12 cellular contexts compared by ENCODE assay signal in genomic region chr16:85794696-85795095, GRCh38. TPM values are rescaled to one million over a fixed set of nuclear protein-coding genes. Genes with fewer than 3 reads are reported as not detected.
A peak's percentile ranks its signal among the peaks of the same experiment; 100 is the strongest.
DNase-seq lines count a peak whose midpoint lies in the region; ATAC-seq and TF ChIP-seq lines count a peak whose summit lies in the region.
"Had no signal": no experiment of that assay in that cellular context is flagged by ENCODE, and none has a peak within 500 bp of the region (broad histone marks: within the 10 kb centered on the region; RNA-seq: fewer than 3 reads in every experiment).

No MANE protein-coding gene starts in this region.

- 93 to 97% methylated on average over 7 to 8 of the region's 8 CpGs for WGBS in endodermal cell (ENCODE audit: insufficient coverage in 1 of 2, insufficient read length in 1 of 2), 2 experiments
- WGBS in trophoblast cell (ENCODE audit: extremely low coverage, insufficient coverage, insufficient read length), result no CpG with 5 or more reads among the region's 8 CpGs

- H2AK5ac ChIP-seq in trophoblast cell (ENCODE audit: low read length), result no peak overlapping the region

- DNase-seq in stimulated activated naive CD8-positive, alpha-beta T cell treated with anti-CD3 and anti-CD28 coated beads, Interleukin-15, amount 100 ng/mL, for 72 hours, result no peak
- no peak for DNase-seq in stimulated activated naive CD8-positive, alpha-beta T cell treated with anti-CD3 and anti-CD28 coated beads, Interleukin-15, Interleukin-2, amounts not matched to agents 100 U/mL and 50 U/mL, for 24 hours
- DNase-seq in endodermal cell, result no peak
- DNase-seq in trophoblast cell, result no peak
- DNase-seq in MCF 10A (ENCODE audit: unreplicated experiment), result no peak
- DNase-seq: Caco-2; CD8-positive, alpha-beta memory T cell; DMS53; GF-D8 had no signal

- no peak overlapping the region for H4K8ac ChIP-seq in trophoblast cell (ENCODE audit: low read depth, low read length)

- peaks cover 67% of the 10 kb centered on the region for H3K4me1 Mint-ChIP-seq in stimulated activated naive CD8-positive, alpha-beta T cell treated with anti-CD3 and anti-CD28 coated beads, Interleukin-15, amount 100 ng/mL, for 72 hours
- peaks cover 32% of the 10 kb centered on the region for H3K4me1 Mint-ChIP-seq in endodermal cell
- peaks cover 25% of the 10 kb centered on the region for H3K4me1 Mint-ChIP-seq in MCF 10A (ENCODE audit: insufficient read depth, unreplicated experiment)

- no peaks in the 10 kb centered on the region for H3K9me3 Mint-ChIP-seq in stimulated activated naive CD8-positive, alpha-beta T cell treated with anti-CD3 and anti-CD28 coated beads, Interleukin-15, amount 100 ng/mL, for 72 hours
- H3K9me3 Mint-ChIP-seq in endodermal cell (peaks cover 9% of the 10 kb centered on the region), MCF 10A (ENCODE audit: unreplicated experiment) (no peaks in the 10 kb centered on the region)
- H3K9me3 Mint-ChIP-seq: CD8-positive, alpha-beta memory T cell had no signal

- H3K27ac ChIP-seq in endodermal cell (ENCODE audit: low read depth, low read length) (no peak overlapping the region), trophoblast cell (ENCODE audit: low read depth, low read length) (no peak overlapping the region)
- H3K27ac ChIP-seq: A549 had no signal

- no peak overlapping the region for H4K12ac ChIP-seq in trophoblast cell (ENCODE audit: low read depth, low read length)

- no peak for ATAC-seq in stimulated activated naive CD8-positive, alpha-beta T cell treated with anti-CD3 and anti-CD28 coated beads, Interleukin-15, amount 100 ng/mL, for 72 hours
- no peak for ATAC-seq in stimulated activated naive CD8-positive, alpha-beta T cell treated with anti-CD3 and anti-CD28 coated beads, Interleukin-15, Interleukin-2, amounts not matched to agents 100 U/mL and 50 U/mL, for 24 hours
- no peak for ATAC-seq in GM21367 (IDR thresholded peaks at IDR 0.05; ENCODE audit: unreplicated experiment)
- ATAC-seq: A549 had no signal

- peaks cover 7% of the 10 kb centered on the region for H3K79me1 ChIP-seq in trophoblast cell (ENCODE audit: low read length)

- H3K9me3 ChIP-seq in endodermal cell (ENCODE audit: control insufficient read depth, low read length) (peaks cover 12% of the 10 kb centered on the region), trophoblast cell (ENCODE audit: insufficient read depth, low read depth, low read length) (peaks cover 2% of the 10 kb centered on the region)
- H3K9me3 ChIP-seq: A549, Caco-2, HAP-1 had no signal

- no peak overlapping the region for H3K4me3 Mint-ChIP-seq in stimulated activated naive CD8-positive, alpha-beta T cell treated with anti-CD3 and anti-CD28 coated beads, Interleukin-15, amount 100 ng/mL, for 72 hours
- H3K4me3 Mint-ChIP-seq in endodermal cell, result no peak overlapping the region
- H3K4me3 Mint-ChIP-seq in MCF 10A (ENCODE audit: unreplicated experiment), result no peak overlapping the region

- intact Hi-C loops in MCF 10A (cut with micrococcal nuclease), result loop anchor here (5.0 kb wide), 1 partner anchor 42 kb away; the partner anchor contains the start of gene C16orf74

- H3K27ac Mint-ChIP-seq in stimulated activated naive CD8-positive, alpha-beta T cell treated with anti-CD3 and anti-CD28 coated beads, Interleukin-15, amount 100 ng/mL, for 72 hours, result peak overlapping the region; percentile 14 to 24
- H3K27ac Mint-ChIP-seq in endodermal cell, result peak overlapping the region; percentile 38
- no peak overlapping the region for H3K27ac Mint-ChIP-seq in MCF 10A (ENCODE audit: low read depth, unreplicated experiment)

- no peak for TF ChIP-seq CTCF in endodermal cell (conservative IDR thresholded peaks at IDR 0.05)
- no peak for TF ChIP-seq CTCF in MCF 10A (IDR thresholded peaks at IDR 0.05; ENCODE audit: unreplicated experiment)

- H2AFZ ChIP-seq in trophoblast cell (ENCODE audit: insufficient read depth, low read length, poor library complexity), result no peak overlapping the region

- no peak overlapping the region for H3K4me2 ChIP-seq in trophoblast cell (ENCODE audit: low read length)
- H3K4me2 ChIP-seq: A549 had no signal

- H3K4me3 ChIP-seq in endodermal cell (ENCODE audit: low read length), result no peak overlapping the region
- no peak overlapping the region for H3K4me3 ChIP-seq in trophoblast cell (ENCODE audit: low read depth, low read length)
- H3K4me3 ChIP-seq: A549, HAP-1 had no signal

- H3K36me3 ChIP-seq in endodermal cell (ENCODE audit: control insufficient read depth, insufficient read depth, low read length) (peaks cover 79% of the 10 kb centered on the region), trophoblast cell (ENCODE audit: control insufficient read depth in 1 of 2, insufficient read depth in 2 of 2, low read length in 2 of 2) (peaks cover 37 to 51% of the 10 kb centered on the region in 2 experiments)

- H3K27me3 ChIP-seq in endodermal cell (ENCODE audit: control insufficient read depth, insufficient read depth, low read length, poor library complexity, severe bottlenecking) (no peaks in the 10 kb centered on the region), trophoblast cell (ENCODE audit: insufficient read depth, low read length) (no peaks in the 10 kb centered on the region)

- no peaks in the 10 kb centered on the region for H3K4me1 ChIP-seq in endodermal cell (ENCODE audit: control insufficient read depth, insufficient read depth, low read length)
- peaks cover 0 to 5% of the 10 kb centered on the region in 2 experiments for H3K4me1 ChIP-seq in trophoblast cell (ENCODE audit: control insufficient read depth in 1 of 2, insufficient read depth in 2 of 2, low read length in 2 of 2)

- BruUV-seq in MCF 10A (replicated peaks; lab: Mats Ljungman, UMichigan), result no TSS peak

- no peak overlapping the region for H2BK120ac ChIP-seq in trophoblast cell (ENCODE audit: insufficient read depth, low read length, poor library complexity)

- no peak overlapping the region for H3K18ac ChIP-seq in trophoblast cell (ENCODE audit: low read length)

- H2BK12ac ChIP-seq in trophoblast cell (ENCODE audit: low read length), result no peak overlapping the region

- POLR2A ChIA-PET in MCF 10A (lab: Yijun Ruan, JAX), result no interaction called here

- peaks cover 13% of the 10 kb centered on the region for H3K79me2 ChIP-seq in trophoblast cell (ENCODE audit: control insufficient read depth, insufficient read depth, low read length, poor library complexity)

- H3K36me3 Mint-ChIP-seq in endodermal cell (ENCODE audit: low read depth), result peaks cover 78% of the 10 kb centered on the region
- peaks cover 49% of the 10 kb centered on the region for H3K36me3 Mint-ChIP-seq in MCF 10A (ENCODE audit: insufficient read depth, unreplicated experiment)

- no peaks in the 10 kb centered on the region for H3K27me3 Mint-ChIP-seq in stimulated activated naive CD8-positive, alpha-beta T cell treated with anti-CD3 and anti-CD28 coated beads, Interleukin-15, amount 100 ng/mL, for 72 hours
- H3K27me3 Mint-ChIP-seq in endodermal cell (ENCODE audit: insufficient read depth) (no peaks in the 10 kb centered on the region), MCF 10A (ENCODE audit: insufficient read depth, unreplicated experiment) (no peaks in the 10 kb centered on the region)
- H3K27me3 Mint-ChIP-seq: CD8-positive, alpha-beta memory T cell had no signal

- peak overlapping the region; percentile 47 for H3K4ac ChIP-seq in trophoblast cell (ENCODE audit: low read depth, low read length)

- no peak overlapping the region for H3K23ac ChIP-seq in trophoblast cell (ENCODE audit: low read length)

- no peak overlapping the region for H2BK5ac ChIP-seq in trophoblast cell (ENCODE audit: low read depth, low read length, poor library complexity)

- CTCF ChIA-PET in MCF 10A (lab: Yijun Ruan, JAX), result interaction anchor here (0.6 to 0.9 kb wide), 3 partner anchors 9 to 109 kb away, joined by 3 read pairs; no protein-coding TSS in a partner anchor

- H3K9ac ChIP-seq in endodermal cell (ENCODE audit: extremely low read depth, low read length, poor library complexity, severe bottlenecking) (no peak overlapping the region), trophoblast cell (ENCODE audit: low read length) (no peak overlapping the region)

- H4K91ac ChIP-seq in trophoblast cell (ENCODE audit: low read depth, low read length), result no peak overlapping the region

- no peak overlapping the region for H3K14ac ChIP-seq in trophoblast cell (ENCODE audit: low read length)

RNA-seq across cellular contexts. Expression of gene EMC8, which starts 4.6 kb away (rescaled TPM):
- 10 to 100 TPM; 60.1 to 67.6 TPM for total RNA-seq in endodermal cell
- 39.9 TPM for polyA plus RNA-seq in endodermal cell (2013, experiment 1 of 2)
- 37.1 TPM for polyA plus RNA-seq in endodermal cell (2013, experiment 2 of 2)
- polyA plus RNA-seq in trophoblast cell (2013), result 26.2 and 26.6 TPM in 2 replicates
- total RNA-seq in MCF 10A (2022), result 68.5 and 71.1 TPM in 2 replicates

RNA-seq across cellular contexts. Expression of gene COX4I1, which starts 4.8 kb away (rescaled TPM):
- 100 to 1,000 TPM; 436 to 471 TPM for total RNA-seq in endodermal cell
- 553 TPM for polyA plus RNA-seq in endodermal cell (2013, experiment 1 of 2)
- polyA plus RNA-seq in endodermal cell (2013, experiment 2 of 2), result 508 TPM
- 813 and 830 TPM in 2 replicates for polyA plus RNA-seq in trophoblast cell (2013)
- total RNA-seq in MCF 10A (2022), result 618 and 642 TPM in 2 replicates

RNA-seq across cellular contexts. Expression of gene C16orf74, which starts 43.8 kb away (rescaled TPM):
- total RNA-seq in endodermal cell, result 1 to 10 TPM; 3.6 to 7.4 TPM
- 1.7 TPM for polyA plus RNA-seq in endodermal cell (2013, experiment 1 of 2)
- 2.0 TPM for polyA plus RNA-seq in endodermal cell (2013, experiment 2 of 2)
- 23.7 and 24.1 TPM in 2 replicates for polyA plus RNA-seq in trophoblast cell (2013)
- 62.6 and 68.5 TPM in 2 replicates for total RNA-seq in MCF 10A (2022)
